Comparison of ENCODE assay signal across 26 cellular contexts in the genomic region with DNA sequence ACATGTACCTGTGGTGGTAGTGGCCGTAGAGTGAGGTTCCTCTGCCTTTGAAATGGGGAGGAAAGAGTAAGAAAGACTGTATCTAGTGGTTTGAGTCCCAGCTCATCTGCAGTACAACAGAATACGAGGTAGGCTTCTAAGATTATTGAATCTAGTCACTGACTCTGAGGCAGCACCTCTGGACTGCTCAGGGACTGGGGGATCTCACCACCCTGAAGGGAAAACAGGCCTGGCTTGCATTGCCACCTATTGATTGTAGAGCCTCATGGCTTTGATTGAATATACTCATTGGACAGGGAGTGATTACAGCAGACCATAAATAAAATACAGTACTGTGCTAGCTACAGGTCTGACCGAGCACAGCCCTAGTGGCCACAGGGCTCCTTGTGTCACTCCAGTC. TPM values are rescaled to one million over a fixed set of nuclear protein-coding genes. Genes with fewer than 3 reads are reported as not detected.
"Had no signal": no experiment of that assay in that cellular context is flagged by ENCODE, and none has a peak within 500 bp of the region (broad histone marks: within the 10 kb centered on the region; RNA-seq: fewer than 3 reads in every experiment).

No MANE protein-coding gene starts in this region.

- H3K4me1 Mint-ChIP-seq: endodermal cell, nephron had no signal

- H3K4me3 ChIP-seq: coronary artery, heart left ventricle, lung, pancreas, thoracic aorta, transverse colon had no signal

- H3K9me3 ChIP-seq: pancreas, thoracic aorta, transverse colon had no signal

- DNase-seq: effector CD4-positive, alpha-beta T cell; endodermal cell; erythroblast; foreskin melanocyte; heart left ventricle; hippocampal formation; left colon; left ventricle myocardium superior; mesenchymal stem cell; midbrain; occipital lobe; pancreas; right cardiac atrium; small intestine; stimulated activated CD4-positive, alpha-beta T cell treated with anti-CD3 and anti-CD28 coated beads, Interleukin-12 subunit alpha, Interleukin-12 subunit beta, amount 100 ng/mL, for 4 hours; stimulated activated naive CD4-positive, alpha-beta T cell treated with Interleukin-2 at 50 U/mL for 16 hours; transverse colon had no signal

- H3K4me3 Mint-ChIP-seq: endodermal cell, nephron had no signal

- H3K27me3 ChIP-seq: transverse colon had no signal

- ATAC-seq: heart left ventricle, left colon, left ventricle myocardium superior, pancreas, right cardiac atrium had no signal

- H3K27ac ChIP-seq: coronary artery, heart left ventricle, pancreas, thoracic aorta, transverse colon had no signal

- H3K4me1 ChIP-seq: heart left ventricle, pancreas, transverse colon had no signal

- H3K27ac Mint-ChIP-seq: endodermal cell, nephron, progenitor cell of endocrine pancreas had no signal

- H3K27me3 Mint-ChIP-seq: progenitor cell of endocrine pancreas had no signal

- H3K36me3 ChIP-seq: heart left ventricle, pancreas, thoracic aorta, transverse colon had no signal

RNA-seq across cellular contexts. Expression of a gene that starts 50.5 kb away (rescaled TPM):
- total RNA-seq: dermis microvascular lymphatic vessel endothelial cell, endodermal cell, endothelial cell of umbilical vein, glomerular endothelial cell, kidney epithelial cell, occipital lobe, progenitor cell of endocrine pancreas had no signal
- polyA plus RNA-seq: endothelial cell of umbilical vein had no signal
